In the genomic region with DNA sequence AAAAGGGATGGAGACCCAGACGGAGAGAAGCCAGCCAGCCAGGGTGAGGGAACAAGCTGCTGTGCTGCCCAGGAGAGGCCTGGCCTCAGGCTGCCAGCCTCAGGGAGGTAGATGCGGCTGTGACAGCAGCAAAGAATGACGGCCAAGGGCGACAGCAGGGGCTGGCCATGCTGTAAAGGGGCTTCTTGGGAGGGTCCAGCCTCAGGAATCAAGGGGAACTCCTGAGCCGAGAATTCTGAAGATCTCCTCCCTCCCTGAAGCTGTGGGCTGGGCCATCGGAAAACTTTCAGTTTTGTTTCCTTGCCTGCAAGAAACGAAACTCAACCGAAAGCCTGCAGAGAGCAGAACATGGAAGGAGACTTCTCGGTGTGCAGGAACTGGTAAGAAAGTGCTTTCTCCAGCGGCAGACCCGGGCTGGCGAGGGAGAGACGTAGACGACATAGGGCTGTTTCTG, we compare ENCODE assay signal across 9 cellular contexts. TPM values are rescaled to one million over a fixed set of nuclear protein-coding genes. Genes with fewer than 3 reads are reported as not detected.
DNase-seq lines count a peak whose midpoint lies in the region; ATAC-seq, FAIRE-seq and TF ChIP-seq lines count a peak whose summit lies in the region.
"Had no signal": no experiment of that assay in that cellular context is flagged by ENCODE, and none has a peak within 500 bp of the region (broad histone marks: within the 10 kb centered on the region; RNA-seq: fewer than 3 reads in every experiment).

A gene with protein sequence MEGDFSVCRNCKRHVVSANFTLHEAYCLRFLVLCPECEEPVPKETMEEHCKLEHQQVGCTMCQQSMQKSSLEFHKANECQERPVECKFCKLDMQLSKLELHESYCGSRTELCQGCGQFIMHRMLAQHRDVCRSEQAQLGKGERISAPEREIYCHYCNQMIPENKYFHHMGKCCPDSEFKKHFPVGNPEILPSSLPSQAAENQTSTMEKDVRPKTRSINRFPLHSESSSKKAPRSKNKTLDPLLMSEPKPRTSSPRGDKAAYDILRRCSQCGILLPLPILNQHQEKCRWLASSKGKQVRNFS (plus strand): TSS at position 316 of the 454 bp plus-strand sequence. CDS start 33 bp downstream, at position 349.

- no peak for TF ChIP-seq RAD21 in GM12878 (IDR thresholded peaks at IDR 0.05; ENCODE audit: insufficient read depth, low read depth, low read length)

- peak; percentile 67 for TF ChIP-seq POLR2A in GM12878 (IDR thresholded peaks at IDR 0.05; ENCODE audit: low read depth, low read length)

- TF ChIP-seq CTCF in GM12878 (IDR thresholded peaks at IDR 0.05 in 2 of 3, conservative IDR thresholded peaks at IDR 0.05 in 1 of 3; ENCODE audit: control insufficient read depth in 2 of 3, extremely low read depth in 1 of 3, insufficient read depth in 1 of 3, low read depth in 3 of 3, low read length in 3 of 3) (no peak), osteocyte (IDR thresholded peaks at IDR 0.05) (no peak)

- ATAC-seq in GM21381 (IDR thresholded peaks at IDR 0.05; ENCODE audit: unreplicated experiment) (peak; percentile 53), GM12878 (peak; percentile 78), left lobe of liver (peak; percentile 67)

- no peaks in the 10 kb centered on the region; the same call in 2 of the 3 replicates for H3K9me3 ChIP-seq in GM12878 (replicated peaks; ENCODE audit: control insufficient read depth, insufficient read depth, low read length)

- H3K4me1 ChIP-seq in GM12878 (ENCODE audit: control insufficient read depth, insufficient read depth, low read length): peaks cover 15% of the 10 kb centered on the region

- H3K4me3 Mint-ChIP-seq in osteocyte (ENCODE audit: unreplicated experiment): no peak within 1 kb of the TSS

- peaks cover 29% of the 10 kb centered on the region for H3K79me2 ChIP-seq in GM12878 (ENCODE audit: control insufficient read depth, insufficient read depth, low read length)

- peaks cover 3% of the 10 kb centered on the region for H3K27me3 Mint-ChIP-seq in osteocyte (ENCODE audit: unreplicated experiment)

- H4K20me1 ChIP-seq in GM12878 (ENCODE audit: control insufficient read depth, insufficient read depth): no peaks in the 10 kb centered on the region

- H3K27ac Mint-ChIP-seq in osteocyte (ENCODE audit: unreplicated experiment): no peak within 1 kb of the TSS

- no TSS peak for BruUV-seq in GM12878 (replicated peaks; lab: Mats Ljungman, UMichigan)

- intact Hi-C loops in GM12878 (cut with micrococcal nuclease; ENCODE audit: unreplicated experiment): loop anchor here (10.0 kb wide), 2 partner anchors 91 to 259 kb away; partner anchors contain the start of gene RNASEK

- H3K4me1 Mint-ChIP-seq in osteocyte (ENCODE audit: unreplicated experiment): peaks cover 18% of the 10 kb centered on the region

- peak within 1 kb of the TSS; percentile 84 for H2AFZ ChIP-seq in GM12878 (ENCODE audit: control insufficient read depth, low read depth, low read length)

- H3K27me3 ChIP-seq in GM12878 (replicated peaks in 1 of 2; ENCODE audit: control insufficient read depth in 2 of 2, insufficient read depth in 2 of 2, low read length in 1 of 2): no peaks in the 10 kb centered on the region

- 4% methylated on average over 14 of the region's 14 CpGs for WGBS in GM12878 (ENCODE audit: insufficient coverage, insufficient replicate concordance, low lambda C conversion rate, missing lambda C conversion rate)

- peak within 1 kb of the TSS; percentile 95 for H3K4me3 ChIP-seq in GM12878

- H3K9ac ChIP-seq in GM12878 (ENCODE audit: control insufficient read depth, insufficient read depth, low read length): peak within 1 kb of the TSS; percentile 95

- H3K9me3 Mint-ChIP-seq in osteocyte (ENCODE audit: unreplicated experiment): no peaks in the 10 kb centered on the region

- no peak for TF ChIP-seq EP300 in GM12878 (IDR thresholded peaks at IDR 0.05; ENCODE audit: borderline replicate concordance in 1 of 2, control insufficient read depth in 1 of 2, low read depth in 2 of 2, low read length in 2 of 2)

- peak within 1 kb of the TSS; percentile 75 for H3K4me2 ChIP-seq in GM12878 (ENCODE audit: control insufficient read depth, insufficient read depth)

- CTCF ChIA-PET in GM12878 (lab: Yijun Ruan, JAX): interaction anchor here (0.6 to 2.4 kb wide), 5 partner anchors 88 to 260 kb away, joined by 3 to 6 read pairs (median 3); no protein-coding TSS in a partner anchor

- peaks cover 4 to 20% of the 10 kb centered on the region in 2 experiments; a peak in 3 of 4 replicates for H3K36me3 ChIP-seq in GM12878 (ENCODE audit: control insufficient read depth in 2 of 2, insufficient read depth in 2 of 2, low read length in 1 of 2)

- RAD21 ChIA-PET in GM12878 (lab: Charles Lee; ENCODE audit: unreplicated experiment): no interaction called here

- peak within 1 kb of the TSS; percentile 97 for H3K27ac ChIP-seq in GM12878 (ENCODE audit: control insufficient read depth, insufficient read depth)

- peak; percentile 72 for FAIRE-seq in GM12878 (lab: Jason Lieb, UNC)
- FAIRE-seq: colon had no signal

- SMC1A ChIA-PET in GM12878 (lab: Charles Lee; ENCODE audit: uncharacterized antibody, unreplicated experiment): no interaction called here

- POLR2A ChIA-PET in GM12878 (lab: Charles Lee): interaction anchor here (1.3 to 2.6 kb wide), 3 partner anchors 11 to 280 kb away, joined by 3 to 6 read pairs (median 3); partner anchors contain the start of gene SLC16A13

- peak; percentile 13 for DNase-seq in T follicular helper cell (ENCODE audit: low read depth)
- peak; percentile 40 for DNase-seq in GM12878 (ENCODE audit: low read depth, low spot score)
- DNase-seq in left lobe of liver (ENCODE audit: low spot score): peak; percentile 54
- DNase-seq in stimulated activated CD8-positive, alpha-beta memory T cell treated with anti-CD3 and anti-CD28 coated beads, Interleukin-15, amount 100 ng/mL, for 4 hours (ENCODE audit: low read depth in 2 of 2): peak; percentile 30 to 45
- DNase-seq in NCI-H1417 treated with DMSO at 0.1 percent for 48 hours (lab: John Stamatoyannopoulos, UW): no peak
- DNase-seq in osteocyte (ENCODE audit: extremely low spot score, unreplicated experiment): no peak
- DNase-seq in HK-2 (ENCODE audit: unreplicated experiment): no peak

- no peaks in the 10 kb centered on the region for H3K36me3 Mint-ChIP-seq in osteocyte (ENCODE audit: unreplicated experiment)

- in situ Hi-C loops in GM12878 (cut with MboI): no loop called here

TF ChIP-seq in GM12878, 131 proteins besides CTCF, POLR2A, EP300 and RAD21 (continues in another document):
- TF ChIP-seq EED (IDR thresholded peaks at IDR 0.05; ENCODE audit: low read depth): peak; percentile 77
- 0 out of 2 replicates have a peak, but pooled peaks have one; percentile 46 for TF ChIP-seq HDGF (IDR thresholded peaks at IDR 0.05)
- TF ChIP-seq TARDBP (IDR thresholded peaks at IDR 0.05; ENCODE audit: borderline replicate concordance): 0 out of 2 replicates have a peak, but pooled peaks have one; percentile 5
- TF ChIP-seq ETV6 (conservative IDR thresholded peaks at IDR 0.05 in 1 of 2, IDR thresholded peaks at IDR 0.05 in 1 of 2; ENCODE audit: borderline replicate concordance in 1 of 2, low read depth in 1 of 2): peak in 1 of 2 experiments; percentile 56; a peak in 1 of 4 replicates
- peak; percentile 41; the same call in 1 of the 2 replicates for TF ChIP-seq TAF1 (IDR thresholded peaks at IDR 0.05; ENCODE audit: borderline replicate concordance, low read depth, low read length)
- TF ChIP-seq POLR2AphosphoS2 (IDR thresholded peaks at IDR 0.05; ENCODE audit: low read depth, low read length): 0 out of 2 replicates have a peak, but pooled peaks have one; percentile 34
- TF ChIP-seq, protein P1, sequence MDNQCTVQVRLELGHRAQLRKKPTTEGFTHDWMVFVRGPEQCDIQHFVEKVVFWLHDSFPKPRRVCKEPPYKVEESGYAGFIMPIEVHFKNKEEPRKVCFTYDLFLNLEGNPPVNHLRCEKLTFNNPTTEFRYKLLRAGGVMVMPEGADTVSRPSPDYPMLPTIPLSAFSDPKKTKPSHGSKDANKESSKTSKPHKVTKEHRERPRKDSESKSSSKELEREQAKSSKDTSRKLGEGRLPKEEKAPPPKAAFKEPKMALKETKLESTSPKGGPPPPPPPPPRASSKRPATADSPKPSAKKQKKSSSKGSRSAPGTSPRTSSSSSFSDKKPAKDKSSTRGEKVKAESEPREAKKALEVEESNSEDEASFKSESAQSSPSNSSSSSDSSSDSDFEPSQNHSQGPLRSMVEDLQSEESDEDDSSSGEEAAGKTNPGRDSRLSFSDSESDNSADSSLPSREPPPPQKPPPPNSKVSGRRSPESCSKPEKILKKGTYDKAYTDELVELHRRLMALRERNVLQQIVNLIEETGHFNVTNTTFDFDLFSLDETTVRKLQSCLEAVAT (IDR thresholded peaks at IDR 0.05): 0 out of 2 replicates have a peak, but pooled peaks have one; percentile 23
- TF ChIP-seq RCOR1 (conservative IDR thresholded peaks at IDR 0.05; ENCODE audit: low read depth, low read length): no peak

RNA-seq across cellular contexts. Expression of the gene that starts here (rescaled TPM):
- 339 and 350 TPM in 2 replicates for total RNA-seq in GM12878 (2013; cell fraction: nucleolus; rRNA removed)
- 48.9 and 58.3 TPM in 2 replicates for total RNA-seq in GM12878 (2014; rRNA removed)
- 58.1 and 71.7 TPM in 2 replicates for total RNA-seq in GM12878 (2014; rRNA removed; fragmentation: Illumina TruSeq; extraction: Trizol)
- total RNA-seq in GM12878 (2021): 43.7 and 49.0 TPM in 2 replicates
- polyA plus RNA-seq in GM12878 (2011; ENCODE audit: low read depth): 22.4 TPM
- 50.0 and 56.3 TPM in 2 replicates for polyA plus RNA-seq in GM12878 (2011; rRNA removed)
- polyA plus RNA-seq in GM12878 (2011; cell fraction: cytosol; rRNA removed): 47.5 and 61.4 TPM in 2 replicates
- 127 and 186 TPM in 2 replicates for polyA plus RNA-seq in GM12878 (2011; cell fraction: nucleus; rRNA removed)
- polyA plus RNA-seq in GM12878 (2012): 30.4 and 32.9 TPM in 2 replicates
- 59.1 and 73.2 TPM in 2 replicates for polyA plus RNA-seq in GM12878 (2014; fragmentation: Illumina TruSeq; extraction: Trizol)
- 10 to 100 TPM; 16.3 to 25.0 TPM for polyA plus RNA-seq in GM12878 (2014; fragmentation: Nextera tagmentation; extraction: Ambion mirVana)
- polyA plus RNA-seq in GM12878 (2014; rRNA removed): 39.2 and 40.3 TPM in 2 replicates
- 10 to 100 TPM; 19.6 to 23.3 TPM for polyA plus RNA-seq in GM12878 (2016; fragmentation: Nextera tagmentation; extraction: Ambion mirVana)
- 146 and 208 TPM in 2 replicates for polyA minus RNA-seq in GM12878 (2011; rRNA and poly(A)+ RNA removed)
- polyA minus RNA-seq in GM12878 (2011; cell fraction: cytosol; rRNA and poly(A)+ RNA removed): 49.4 and 55.1 TPM in 2 replicates
- polyA minus RNA-seq in GM12878 (2011; cell fraction: nucleus; rRNA and poly(A)+ RNA removed): 116 and 193 TPM in 2 replicates
- total RNA-seq in left lobe of liver: 27.2 TPM
- 0.91 and 1.5 TPM in 2 replicates for total RNA-seq in osteocyte

Comparison
In these comparisons a context has a peak if more than half of its experiments do, and no peak if none do; other contexts are left out.
1. RNA of the gene that starts here (total RNA-seq): 43.7 to 350 TPM in GM12878 and 27.2 TPM in left lobe of liver (single experiment); 0.91 to 1.5 TPM in osteocyte; every median in the first group is over 10 times any median in the second.
2. DNase-seq: peak in T follicular helper cell (single experiment), GM12878 (single experiment), left lobe of liver (single experiment) and stimulated activated CD8-positive, alpha-beta memory T cell treated with anti-CD3 and anti-CD28 coated beads, Interleukin-15, amount 100 ng/mL, for 4 hours (2 of 2); none in NCI-H1417 treated with DMSO at 0.1 percent for 48 hours (single experiment), osteocyte (single experiment) and HK-2 (single experiment).
3. Peak in every context shown above with its lines, with median percentiles within 50 percentile points of each other: ATAC-seq.